In genomic region chr1:226497991-226498689, GRCh38 we compare ENCODE assay signal across 19 cellular contexts. TPM values are rescaled to one million over a fixed set of nuclear protein-coding genes. Genes with fewer than 3 reads are reported as not detected.
A peak's percentile ranks its signal among the peaks of the same experiment; 100 is the strongest.
DNase-seq lines count a peak whose midpoint lies in the region; ATAC-seq and TF ChIP-seq lines count a peak whose summit lies in the region.
"Had no signal": no experiment of that assay in that cellular context is flagged by ENCODE, and none has a peak within 500 bp of the region (broad histone marks: within the 10 kb centered on the region; RNA-seq: fewer than 3 reads in every experiment).

No MANE protein-coding gene starts in this region.

- no peak overlapping the region for H3K9ac ChIP-seq in neural progenitor cell

- peaks cover 17% of the 10 kb centered on the region for H3K4me1 Mint-ChIP-seq in neural progenitor cell

- H3F3A ChIP-seq in neural progenitor cell (ENCODE audit: low read depth) = peaks cover 7% of the 10 kb centered on the region

- no peaks in the 10 kb centered on the region for H3K36me3 Mint-ChIP-seq in neural progenitor cell

- H3K27me3 Mint-ChIP-seq in neural progenitor cell (ENCODE audit: insufficient read depth, low read depth) = peaks cover 16% of the 10 kb centered on the region

- no peak for TF ChIP-seq CTCF in coronary artery (IDR thresholded peaks at IDR 0.05)
- no peak for TF ChIP-seq CTCF in neural progenitor cell (IDR thresholded peaks at IDR 0.05)

- H3K27me3 ChIP-seq in neural progenitor cell = no peaks in the 10 kb centered on the region

- no peaks in the 10 kb centered on the region for H4K20me1 ChIP-seq in neural progenitor cell (ENCODE audit: low read depth)

- peak overlapping the region; percentile 8 for H3K27ac Mint-ChIP-seq in neural progenitor cell

- no peaks in the 10 kb centered on the region for H3K9me3 ChIP-seq in neural progenitor cell (ENCODE audit: low read depth)
- H3K9me3 ChIP-seq: Caco-2, SJSA1 had no signal

- H3K27ac ChIP-seq in coronary artery (no peak overlapping the region), neural progenitor cell (peak overlapping the region; percentile 46)
- H3K27ac ChIP-seq: RWPE1, SJSA1 had no signal

- H3K9me3 Mint-ChIP-seq in neural progenitor cell = peaks cover 4% of the 10 kb centered on the region

- ATAC-seq in GM18502 (IDR thresholded peaks at IDR 0.05; ENCODE audit: poor library complexity, unreplicated experiment) = no peak
- ATAC-seq in HG03378 (IDR thresholded peaks at IDR 0.05; ENCODE audit: unreplicated experiment) = no peak
- ATAC-seq in GM21619 (IDR thresholded peaks at IDR 0.05; ENCODE audit: unreplicated experiment) = no peak

- H3K4me2 ChIP-seq in neural progenitor cell = peak overlapping the region; percentile 31

- H3K4me3 ChIP-seq in coronary artery (no peak overlapping the region), neural progenitor cell (no peak overlapping the region)
- H3K4me3 ChIP-seq: SJSA1 had no signal

- DNase-seq in D341Med (ENCODE audit: low spot score) (peak; percentile 64), NCI-H446 (lab: John Stamatoyannopoulos, UW) (peak; percentile 84 to 90), coronary artery (ENCODE audit: low spot score) (peak; percentile 67), neural progenitor cell (ENCODE audit: low spot score) (peak; percentile 56)
- no peak for DNase-seq in stimulated activated CD4-positive, alpha-beta T cell treated with anti-CD3 and anti-CD28 coated beads, Interleukin-4, amount 100 ng/mL, for 1 hour
- DNase-seq: Caco-2, DND-41, GDM1, GOT3, KG1, NCI-H1105, NCI-H187, NCI-H526 treated with DMSO at 0.1 percent for 48 hours had no signal

- H3K4me1 ChIP-seq in neural progenitor cell = peaks cover 10% of the 10 kb centered on the region
- H3K4me1 ChIP-seq: SJSA1 had no signal

- H3K79me2 ChIP-seq in neural progenitor cell (ENCODE audit: low read depth) = no peaks in the 10 kb centered on the region

- no peaks in the 10 kb centered on the region for H3K36me3 ChIP-seq in neural progenitor cell
- H3K36me3 ChIP-seq: SJSA1 had no signal

- H2AFZ ChIP-seq in neural progenitor cell (replicated peaks) = no peak overlapping the region

- H3K4me3 Mint-ChIP-seq in neural progenitor cell = no peak overlapping the region

RNA-seq across cellular contexts. Expression of gene STUM, which starts 50.4 kb away (rescaled TPM):
- 0.19 TPM in 1 of 2 replicates, not detected in the other for total RNA-seq in neural progenitor cell (ENCODE audit: low replicate concordance)
- total RNA-seq: M059J had no signal
